ENCODE assay signal across 17 cellular contexts in the genomic region with DNA sequence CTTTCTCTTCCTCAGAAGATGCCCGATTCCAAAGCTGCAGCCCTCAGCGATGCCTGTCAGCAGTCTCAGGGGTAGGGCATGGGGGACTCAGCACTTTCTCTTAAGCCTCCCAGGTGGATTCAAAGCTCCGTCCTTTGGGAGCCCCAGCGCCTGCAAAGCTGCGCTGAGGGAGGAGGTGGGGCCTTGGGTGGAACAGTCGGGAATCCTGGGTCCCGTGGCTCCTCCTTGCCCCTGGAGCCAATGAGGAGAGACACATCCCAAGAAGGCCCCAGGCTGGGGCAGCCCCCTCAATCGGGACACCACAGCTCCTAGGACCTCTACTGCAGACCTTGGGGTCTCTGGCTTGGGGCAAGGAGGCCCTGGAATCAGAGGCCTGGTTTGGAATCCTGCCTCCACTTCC.
DNase-seq lines count a peak whose midpoint lies in the region; ATAC-seq, FAIRE-seq and TF ChIP-seq lines count a peak whose summit lies in the region.
"Had no signal": no experiment of that assay in that cellular context is flagged by ENCODE, and none has a peak within 500 bp of the region (broad histone marks: within the 10 kb centered on the region; RNA-seq: fewer than 3 reads in every experiment).

No MANE protein-coding gene starts in this region.

- WGBS in H1 (ENCODE audit: extremely low coverage in 1 of 2, insufficient coverage in 1 of 2, insufficient read length in 1 of 2, insufficient replicate concordance in 2 of 2, low coverage in 1 of 2, low lambda C conversion rate in 2 of 2, missing lambda C conversion rate in 1 of 2), 2 experiments: 94% methylated on average over 7 of the region's 8 CpGs; no CpG with 5 or more reads in 1 of the 2 experiments
- WGBS in neuronal stem cell (ENCODE audit: extremely low coverage in 2 of 2, insufficient read length in 2 of 2, insufficient replicate concordance in 1 of 2), 2 donors: no CpG with 5 or more reads among the region's 8 CpGs

- no peak overlapping the region for H2AFZ ChIP-seq in H1 (ENCODE audit: low read length)
- H2AFZ ChIP-seq in neuronal stem cell (ENCODE audit: low read length): no peak overlapping the region

- no peak overlapping the region for H2AK5ac ChIP-seq in H1 (ENCODE audit: low read depth, low read length)
- no peak overlapping the region for H2AK5ac ChIP-seq in neuronal stem cell (ENCODE audit: low read depth, low read length)

- H2BK12ac ChIP-seq in H1 (ENCODE audit: low read depth, low read length) (no peak overlapping the region; the same call in 1 of the 2 replicates), neuronal stem cell (ENCODE audit: low read length) (no peak overlapping the region)

- no peak for FAIRE-seq in H1 (lab: Jason Lieb, UNC)
- FAIRE-seq: A204.1, urothelium cell line had no signal

- no peak for TF ChIP-seq POLR2A in H1 (IDR thresholded peaks at IDR 0.05; ENCODE audit: control extremely low read depth in 1 of 2, low read depth in 2 of 2, low read length in 2 of 2)
- no peak for TF ChIP-seq POLR2A in vagina (IDR thresholded peaks at IDR 0.05)

- TF ChIP-seq RAD21 in H1 (IDR thresholded peaks at IDR 0.05 in 1 of 2, conservative IDR thresholded peaks at IDR 0.05 in 1 of 2; ENCODE audit: low read depth in 2 of 2, low read length in 2 of 2): no peak

- H3K27me3 ChIP-seq in H1 (replicated peaks in 1 of 4; ENCODE audit: control insufficient read depth in 3 of 4, extremely low read depth in 1 of 4, insufficient read depth in 3 of 4, low read length in 3 of 4) (peaks cover 13 to 35% (median 28%) of the 10 kb centered on the region in 4 experiments), neuronal stem cell (ENCODE audit: control insufficient read depth in 3 of 3, insufficient read depth in 3 of 3, low read depth in 1 of 3, low read length in 3 of 3) (peaks cover 0 to 30% (median 22%) of the 10 kb centered on the region in 3 experiments), vagina (no peaks in the 10 kb centered on the region)

- peak overlapping the region; percentile 32; the same call in 1 of the 2 replicates for H2BK20ac ChIP-seq in H1 (ENCODE audit: low read length)

- H4K20me1 ChIP-seq in H1 (replicated peaks in 1 of 2; ENCODE audit: control insufficient read depth in 1 of 2, insufficient read depth in 2 of 2, low read length in 2 of 2): no peaks in the 10 kb centered on the region

- H3K4me3 ChIP-seq in H1 (ENCODE audit: extremely low read depth in 1 of 4, insufficient read depth in 2 of 4, low read depth in 3 of 4, low read length in 4 of 4) (no peak overlapping the region), neuronal stem cell (ENCODE audit: low read length in 2 of 2) (no peak overlapping the region), vagina (peak overlapping the region; percentile 27 to 35)
- H3K4me3 ChIP-seq: K562 had no signal

- TF ChIP-seq EP300 in H1 (IDR thresholded peaks at IDR 0.05; ENCODE audit: borderline replicate concordance in 1 of 2, low read depth in 2 of 2, low read length in 2 of 2): no peak

- H3K4ac ChIP-seq in H1 (replicated peaks; ENCODE audit: insufficient read length, low read depth, low read length) (no peak overlapping the region), neuronal stem cell (ENCODE audit: low read length) (no peak overlapping the region)

- H3K79me2 ChIP-seq in H1 (ENCODE audit: control insufficient read depth in 1 of 2, insufficient read depth in 2 of 2, low read length in 2 of 2): no peaks in the 10 kb centered on the region

- H4K8ac ChIP-seq in H1 (ENCODE audit: extremely low read depth, insufficient read depth, low read length): peak overlapping the region; percentile 65; the same call in 1 of the 2 replicates
- H4K8ac ChIP-seq in neuronal stem cell (ENCODE audit: low read depth, low read length): no peak overlapping the region

- H3K4me1 ChIP-seq in H1 (replicated peaks in 1 of 4; ENCODE audit: control insufficient read depth in 3 of 4, insufficient read depth in 4 of 4, low read length in 3 of 4) (peaks cover 0 to 7% (median 4%) of the 10 kb centered on the region in 4 experiments; a peak in 4 of 7 replicates), neuronal stem cell (ENCODE audit: control insufficient read depth in 2 of 2, insufficient read depth in 1 of 2, low read depth in 1 of 2, low read length in 2 of 2) (peaks cover 3% of the 10 kb centered on the region in 2 donors), vagina (peaks cover 19% of the 10 kb centered on the region)

- H3K9ac ChIP-seq in H1 (replicated peaks in 1 of 4; ENCODE audit: extremely low read depth in 1 of 4, low read depth in 3 of 4, low read length in 3 of 4) (no peak overlapping the region), neuronal stem cell (ENCODE audit: low read depth, low read length, poor library complexity) (no peak overlapping the region)

- no peak for TF ChIP-seq CTCF in H1 (IDR thresholded peaks at IDR 0.05; ENCODE audit: control extremely low read depth in 1 of 3, insufficient read depth in 1 of 3, low read depth in 1 of 3, low read length in 3 of 3)
- no peak for TF ChIP-seq CTCF in vagina (IDR thresholded peaks at IDR 0.05)
- no peak for TF ChIP-seq CTCF in HFFc6 (IDR thresholded peaks at IDR 0.05)

- no peak overlapping the region for H3K27ac Mint-ChIP-seq in HFFc6

- no peak overlapping the region for H3K4me3 Mint-ChIP-seq in HFFc6

- H3K14ac ChIP-seq in H1 (ENCODE audit: insufficient read length) (no peak overlapping the region), neuronal stem cell (ENCODE audit: low read length) (no peak overlapping the region)

- peaks cover 2% of the 10 kb centered on the region; the same call in 1 of the 2 replicates for H3K23me2 ChIP-seq in H1 (ENCODE audit: low read depth, low read length)

- no peaks in the 10 kb centered on the region for H3K79me1 ChIP-seq in H1 (ENCODE audit: low read depth, low read length)
- no peaks in the 10 kb centered on the region for H3K79me1 ChIP-seq in neuronal stem cell (ENCODE audit: low read depth, low read length)

- no peaks in the 10 kb centered on the region for H3K9me3 Mint-ChIP-seq in HFFc6

- H2BK5ac ChIP-seq in H1 (ENCODE audit: low read depth, low read length) (no peak overlapping the region), neuronal stem cell (ENCODE audit: low read length) (peak overlapping the region; percentile 71)

- H3K27me3 Mint-ChIP-seq in HFFc6 (ENCODE audit: insufficient read depth): peaks cover 33% of the 10 kb centered on the region

- no peaks in the 10 kb centered on the region for H3K36me3 ChIP-seq in H1 (ENCODE audit: control insufficient read depth in 2 of 4, insufficient read depth in 4 of 4, low read length in 3 of 4)
- H3K36me3 ChIP-seq in neuronal stem cell (replicated peaks in 1 of 2; ENCODE audit: control insufficient read depth in 2 of 2, insufficient read depth in 2 of 2, low read length in 2 of 2): no peaks in the 10 kb centered on the region
- no peaks in the 10 kb centered on the region for H3K36me3 ChIP-seq in vagina
- H3K36me3 ChIP-seq: brain microvascular endothelial cell, gastroesophageal sphincter, neutrophil, sigmoid colon had no signal

- H3K4me2 ChIP-seq in H1 (ENCODE audit: insufficient read depth in 1 of 2, low read depth in 2 of 2, low read length in 2 of 2) (peak overlapping the region in 1 of 2 experiments; percentile 46; a peak in 1 of 4 replicates), neuronal stem cell (ENCODE audit: insufficient read depth, low read length, poor library complexity, severe bottlenecking) (no peak overlapping the region)

- no peak overlapping the region for H4K5ac ChIP-seq in H1 (ENCODE audit: insufficient read length, low read depth, low read length)

- no peak overlapping the region for H3K27ac ChIP-seq in H1 (ENCODE audit: low read depth, low read length)
- no peak overlapping the region for H3K27ac ChIP-seq in neuronal stem cell (replicated peaks; ENCODE audit: low read length)
- H3K27ac ChIP-seq in vagina: peak overlapping the region; percentile 47
- H3K27ac ChIP-seq: brain microvascular endothelial cell, C4-2B, neutrophil had no signal

- ATAC-seq in Right ventricle myocardium inferior: peak; percentile 54

- no peak overlapping the region for H3K56ac ChIP-seq in H1 (replicated peaks; ENCODE audit: insufficient read length, low read depth, low read length)

- no peaks in the 10 kb centered on the region; a peak in 1 of 4 replicates for H3K9me3 ChIP-seq in H1 (ENCODE audit: insufficient read depth in 2 of 2, low read depth in 1 of 2, low read length in 1 of 2)
- no peaks in the 10 kb centered on the region for H3K9me3 ChIP-seq in neuronal stem cell (replicated peaks in 1 of 2; ENCODE audit: control insufficient read depth in 2 of 2, insufficient read depth in 1 of 2, low read depth in 1 of 2, low read length in 2 of 2)
- H3K9me3 ChIP-seq in vagina: no peaks in the 10 kb centered on the region
- H3K9me3 ChIP-seq: gastroesophageal sphincter, neutrophil, sigmoid colon had no signal

- no peaks in the 10 kb centered on the region for H3K4me1 Mint-ChIP-seq in HFFc6 (ENCODE audit: low read depth)

- H3K23ac ChIP-seq in H1 (ENCODE audit: insufficient read length): no peak overlapping the region
- no peak overlapping the region for H3K23ac ChIP-seq in neuronal stem cell (ENCODE audit: low read depth, low read length, poor library complexity)

- POLR2A ChIA-PET in H1 (lab: Charles Lee; ENCODE audit: partially characterized antibody): interaction anchor here (0.6 kb wide), 1 partner anchor 73 kb away, joined by 3 read pairs; no protein-coding TSS in a partner anchor

- CTCF ChIA-PET in H1 (lab: Charles Lee; ENCODE audit: partially characterized antibody): interaction anchor here (0.6 to 5.7 kb wide), 15 partner anchors 7 to 522 kb away, joined by 3 to 58 read pairs (median 4); no protein-coding TSS in a partner anchor

- no peak for DNase-seq in Right ventricle myocardium inferior (ENCODE audit: missing footprints)
- DNase-seq in cardiac septum (ENCODE audit: low spot score): no peak
- DNase-seq in H1 (ENCODE audit: low read depth in 1 of 2, low spot score in 2 of 2): peak in 1 of 2 experiments; percentile 52
- DNase-seq in neuronal stem cell (ENCODE audit: low spot score): no peak
- no peak for DNase-seq in vagina (ENCODE audit: extremely low spot score in 2 of 2)
- DNase-seq in activated gamma-delta T cell (lab: John Stamatoyannopoulos, UW): no peak
- DNase-seq in HFFc6: no peak
- no peak for DNase-seq in NK-92 (lab: John Stamatoyannopoulos, UW; ENCODE audit: unreplicated experiment)
- DNase-seq: NCI-H187 treated with DMSO at 0.1 percent for 48 hours had no signal

- H2BK120ac ChIP-seq in H1 (replicated peaks; ENCODE audit: low read depth, low read length) (no peak overlapping the region), neuronal stem cell (ENCODE audit: low read depth, low read length) (no peak overlapping the region)

- intact Hi-C loops in Right ventricle myocardium inferior (cut with DNase I) (loop anchor here (1.0 kb wide), 1 partner anchor 110 kb away; no protein-coding TSS in a partner anchor), cardiac septum (cut with DNase I) (no loop called here), vagina (cut with DNase I) (loop anchor here (2.0 kb wide), 1 partner anchor 110 kb away; no protein-coding TSS in a partner anchor)

- no peak overlapping the region for H4K91ac ChIP-seq in H1 (replicated peaks; ENCODE audit: insufficient read length, low read length)
- H4K91ac ChIP-seq in neuronal stem cell (ENCODE audit: low read depth, low read length, poor library complexity): no peak overlapping the region

- H3K36me3 Mint-ChIP-seq in HFFc6 (ENCODE audit: low read depth): no peaks in the 10 kb centered on the region

- H2BK15ac ChIP-seq in H1 (ENCODE audit: low read length) (peak overlapping the region; percentile 72; the same call in 1 of the 2 replicates), neuronal stem cell (ENCODE audit: low read length) (no peak overlapping the region)

- H3K18ac ChIP-seq in H1 (ENCODE audit: extremely low read depth, low read length) (peak overlapping the region; percentile 71), neuronal stem cell (ENCODE audit: low read length) (peak overlapping the region; percentile 93)

Comparison
In these comparisons a context has a peak if more than half of its experiments do, and no peak if none do; other contexts are left out.
1. H3K4me3 ChIP-seq: peak in vagina (2 of 2); none in H1 (0 of 4) and neuronal stem cell (0 of 2).